8 cellular contexts compared by ENCODE assay signal in genomic region chr16:13554643-13555042, GRCh38.
"Had no signal": no experiment of that assay in that cellular context is flagged by ENCODE, and none has a peak within 500 bp of the region (broad histone marks: within the 10 kb centered on the region; RNA-seq: fewer than 3 reads in every experiment).

No MANE protein-coding gene starts in this region.

- FAIRE-seq: G401.6, GM12878, GM12891, GM12892, GM18507, GM19239 had no signal

- H3K4me3 ChIP-seq: GM12878 had no signal

- DNase-seq: GDM1, GF-D8 had no signal
